In genomic region chr2:8078760-8079159, GRCh38 we compare ENCODE assay signal across 34 cellular contexts.
"Had no signal": no experiment of that assay in that cellular context is flagged by ENCODE, and none has a peak within 500 bp of the region (broad histone marks: within the 10 kb centered on the region; RNA-seq: fewer than 3 reads in every experiment).

No MANE protein-coding gene starts in this region.

- H3K9me3 Mint-ChIP-seq: activated naive CD4-positive, alpha-beta T cell treated with anti-CD3 and anti-CD28 coated beads, Interleukin-2, amount 50 U/mL, for 24 hours had no signal

- H3K36me3 ChIP-seq: adrenal gland, breast epithelium, esophagus muscularis mucosa, gastrocnemius medialis, heart left ventricle had no signal

- FAIRE-seq: colon had no signal

- H3K4me3 Mint-ChIP-seq: activated CD8-positive, alpha-beta T cell treated with anti-CD3 and anti-CD28 coated beads for 36 hours; activated naive CD4-positive, alpha-beta T cell treated with anti-CD3 and anti-CD28 coated beads for 36 hours; activated naive CD4-positive, alpha-beta T cell treated with anti-CD3 and anti-CD28 coated beads, Interleukin-2, amount 50 U/mL, for 24 hours; activated naive CD8-positive, alpha-beta T cell treated with anti-CD3 and anti-CD28 coated beads for 36 hours; activated naive CD8-positive, alpha-beta T cell treated with anti-CD3 and anti-CD28 coated beads, Interleukin-2, amount 50 U/mL, for 24 hours; activated T-cell treated with anti-CD3 and anti-CD28 coated beads, Interleukin-2, amount 50 U/mL, for 4 hours; effector memory CD8-positive, alpha-beta T cell; T-helper 17 cell; T-helper 2 cell treated with Interferon-gamma antibody and Interleukin-4, amounts not matched to agents 5 μg/mL and 100 μg/mL, for 36 hours had no signal

- H3K4me1 ChIP-seq: adrenal gland, body of pancreas, breast epithelium, esophagus muscularis mucosa, foreskin keratinocyte, gastrocnemius medialis had no signal

- H3K27ac ChIP-seq: adrenal gland, body of pancreas, breast epithelium, esophagus muscularis mucosa, foreskin keratinocyte, gastrocnemius medialis, heart left ventricle had no signal

- H3K4me3 ChIP-seq: adrenal gland, body of pancreas, breast epithelium, esophagus muscularis mucosa, gastrocnemius medialis, heart left ventricle had no signal

- H3K4me1 Mint-ChIP-seq: activated naive CD8-positive, alpha-beta T cell treated with anti-CD3 and anti-CD28 coated beads for 36 hours; T-helper 17 cell had no signal

- H3K27me3 Mint-ChIP-seq: activated CD8-positive, alpha-beta T cell treated with anti-CD3 and anti-CD28 coated beads for 36 hours; activated naive CD4-positive, alpha-beta T cell treated with anti-CD3 and anti-CD28 coated beads, Interleukin-2, amount 50 U/mL, for 24 hours; activated naive CD8-positive, alpha-beta T cell treated with anti-CD3 and anti-CD28 coated beads for 36 hours; activated naive CD8-positive, alpha-beta T cell treated with anti-CD3 and anti-CD28 coated beads, Interleukin-2, amount 50 U/mL, for 24 hours; effector memory CD8-positive, alpha-beta T cell; T-helper 17 cell had no signal

- ATAC-seq: activated CD8-positive, alpha-beta T cell treated with anti-CD3 and anti-CD28 coated beads for 36 hours; activated naive CD8-positive, alpha-beta T cell treated with anti-CD3 and anti-CD28 coated beads, Interleukin-2, amount 50 U/mL, for 24 hours; activated T-cell treated with anti-CD3 and anti-CD28 coated beads, Interleukin-2, amount 50 U/mL, for 4 hours; body of pancreas; effector memory CD8-positive, alpha-beta T cell; foreskin keratinocyte; gastrocnemius medialis; heart left ventricle; T-helper 17 cell had no signal

- H3K27ac Mint-ChIP-seq: activated CD8-positive, alpha-beta T cell treated with anti-CD3 and anti-CD28 coated beads for 36 hours; activated naive CD4-positive, alpha-beta T cell treated with anti-CD3 and anti-CD28 coated beads for 36 hours; activated naive CD8-positive, alpha-beta T cell treated with anti-CD3 and anti-CD28 coated beads for 36 hours; activated naive CD8-positive, alpha-beta T cell treated with anti-CD3 and anti-CD28 coated beads, Interleukin-2, amount 50 U/mL, for 24 hours; activated T-helper 2 cell treated with anti-CD3 and anti-CD28 coated beads, Interferon-gamma antibody, Interleukin-2, Interleukin-4, amounts not matched to agents 10 μg/mL and 5 μg/mL and 100 μg/mL, durations not matched to agents 14 hours and 24 hours and 36 hours; T-helper 17 cell; T-helper 2 cell treated with Interferon-gamma antibody and Interleukin-4, amounts not matched to agents 5 μg/mL and 100 μg/mL, for 36 hours had no signal

- H3K27me3 ChIP-seq: adrenal gland, body of pancreas, breast epithelium, esophagus muscularis mucosa, foreskin keratinocyte, gastrocnemius medialis, heart left ventricle had no signal

- H3K9me3 ChIP-seq: adrenal gland, body of pancreas, breast epithelium, esophagus muscularis mucosa, gastrocnemius medialis had no signal

- DNase-seq: activated CD4-positive, alpha-beta T cell treated with anti-CD3 and anti-CD28 coated beads for 4 hours; activated CD4-positive, alpha-beta T cell treated with anti-CD3 and anti-CD28 coated beads, Interleukin-2, amount 50 U/mL, for 1 hour; activated CD4-positive, alpha-beta T cell treated with anti-CD3 and anti-CD28 coated beads, Interleukin-2, amount 50 U/mL, for 48 hours; activated CD4-positive, CD25-positive, alpha-beta regulatory T cell; activated CD4-positive, CD25-positive, alpha-beta regulatory T cell treated with anti-CD3 and anti-CD28 coated beads, Interleukin-2, amount 50 U/mL, for 72 hours; activated CD8-positive, alpha-beta memory T cell treated with anti-CD3 and anti-CD28 coated beads for 24 hours; activated CD8-positive, alpha-beta T cell treated with anti-CD3 and anti-CD28 coated beads for 36 hours; activated effector memory CD4-positive, alpha-beta T cell treated with anti-CD3 and anti-CD28 coated beads, Interleukin-2, amount 50 U/mL, for 16 hours; activated naive CD4-positive, alpha-beta T cell treated with anti-CD3 and anti-CD28 coated beads for 36 hours; activated naive CD8-positive, alpha-beta T cell treated with anti-CD3 and anti-CD28 coated beads for 36 hours; activated naive CD8-positive, alpha-beta T cell treated with anti-CD3 and anti-CD28 coated beads, Interleukin-2, amount 50 U/mL, for 24 hours; activated T-cell treated with anti-CD3 and anti-CD28 coated beads, Interleukin-2, amount 50 U/mL, for 4 hours; adrenal gland; amygdala; aorta; body of pancreas; cortex of kidney; dermis blood vessel endothelial cell; effector CD4-positive, alpha-beta T cell; effector memory CD8-positive, alpha-beta T cell; erythroblast; foreskin keratinocyte; gastrocnemius medialis; glutamatergic neuron; heart left ventricle; T-helper 1 cell; T-helper 17 cell; T1000 had no signal
